ENCODE assay signal across 12 cellular contexts in the genomic region with DNA sequence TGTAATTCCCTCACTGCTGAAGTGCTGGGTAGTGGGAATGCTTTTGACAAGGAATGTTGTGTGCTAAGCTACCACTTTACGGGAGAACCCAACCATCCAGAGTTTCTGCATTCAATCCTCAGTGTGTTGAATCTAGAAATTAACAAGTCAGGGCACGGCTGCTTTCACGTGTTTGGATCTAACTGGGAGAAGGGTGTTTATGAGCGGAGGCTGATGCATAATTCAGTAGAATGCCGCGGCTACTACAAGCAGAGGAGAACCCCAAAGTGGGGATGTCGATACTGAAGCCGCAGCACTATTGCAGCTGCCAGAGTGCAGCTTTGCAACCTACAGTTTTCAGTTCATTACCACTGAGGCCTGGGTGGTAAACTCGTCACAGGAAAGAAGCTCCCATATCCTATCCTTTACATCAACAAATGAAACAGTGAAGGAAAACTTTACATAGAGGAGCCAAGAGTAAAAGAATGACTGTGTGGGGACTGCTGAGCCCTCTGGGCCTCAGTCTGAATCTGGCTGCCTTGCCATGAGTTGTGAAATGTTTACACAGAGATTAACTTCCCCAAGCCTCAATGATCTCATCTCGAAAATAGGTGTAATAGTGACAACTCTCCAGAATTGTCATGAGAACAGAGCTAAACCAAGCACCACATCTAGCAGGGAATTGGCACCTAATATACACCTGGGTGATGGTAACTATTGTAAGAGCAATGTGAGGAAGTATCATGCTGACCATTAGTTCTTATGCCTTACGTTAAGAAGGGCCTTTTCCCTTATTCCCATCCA.
DNase-seq lines count a peak whose midpoint lies in the region; ATAC-seq and TF ChIP-seq lines count a peak whose summit lies in the region.
"Had no signal": no experiment of that assay in that cellular context is flagged by ENCODE, and none has a peak within 500 bp of the region (broad histone marks: within the 10 kb centered on the region; RNA-seq: fewer than 3 reads in every experiment).

No MANE protein-coding gene starts in this region.

- no peaks in the 10 kb centered on the region for H3K9me2 ChIP-seq in Karpas-422 (replicated peaks; ENCODE audit: insufficient read depth, low read length)

- H3K9me3 ChIP-seq in Karpas-422 (ENCODE audit: low read length), result no peaks in the 10 kb centered on the region

- H3K4me3 Mint-ChIP-seq in osteocyte (ENCODE audit: unreplicated experiment), result no peak overlapping the region
- H3K4me3 Mint-ChIP-seq: activated CD4-positive, alpha-beta T cell treated with anti-CD3 and anti-CD28 coated beads, Interleukin-2, amount 10 ng/mL, durations not matched to agents 7 days and 5 days; immature natural killer cell had no signal

- H3K9me3 Mint-ChIP-seq in osteocyte (ENCODE audit: unreplicated experiment), result no peaks in the 10 kb centered on the region
- H3K9me3 Mint-ChIP-seq: activated CD4-positive, alpha-beta T cell treated with anti-CD3 and anti-CD28 coated beads, Interleukin-2, amount 10 ng/mL, durations not matched to agents 7 days and 5 days had no signal

- H3K4me1 Mint-ChIP-seq in osteocyte (ENCODE audit: unreplicated experiment), result peaks cover 62% of the 10 kb centered on the region

- no peaks in the 10 kb centered on the region for H3K36me3 Mint-ChIP-seq in osteocyte (ENCODE audit: unreplicated experiment)
- H3K36me3 Mint-ChIP-seq: immature natural killer cell had no signal

- TF ChIP-seq CTCF in osteocyte (IDR thresholded peaks at IDR 0.05), result no peak

- H4K20me1 ChIP-seq in Karpas-422 (ENCODE audit: insufficient read depth, low read depth, low read length), result no peaks in the 10 kb centered on the region

- H3K79me2 ChIP-seq in Karpas-422 (ENCODE audit: low read length), result no peaks in the 10 kb centered on the region

- H3K4me2 ChIP-seq in Karpas-422 (ENCODE audit: low read depth, low read length, poor library complexity, severe bottlenecking), result peak overlapping the region; percentile 72

- no peaks in the 10 kb centered on the region for H3K36me3 ChIP-seq in Karpas-422 (ENCODE audit: insufficient read depth, low read length)

- no peaks in the 10 kb centered on the region for H3K27me3 ChIP-seq in Karpas-422 (ENCODE audit: low read length)

- DNase-seq in SIG-M5 treated with dmso at 0.1 percent for 504 hours (lab: John Stamatoyannopoulos, UW; ENCODE audit: unreplicated experiment) (peak; percentile 7), SIG-M5 (lab: John Stamatoyannopoulos, UW) (no peak), Karpas-422 (peak; percentile 58), osteocyte (ENCODE audit: extremely low spot score, unreplicated experiment) (no peak), NCI-H2227 (lab: John Stamatoyannopoulos, UW; ENCODE audit: unreplicated experiment) (no peak), NCI-H69 (lab: John Stamatoyannopoulos, UW) (no peak)
- DNase-seq: activated CD4-positive, alpha-beta T cell treated with anti-CD3 and anti-CD28 coated beads, Interleukin-2, amount 10 ng/mL, durations not matched to agents 7 days and 5 days; immature natural killer cell; NCI-H1694 treated with DMSO at 0.1 percent for 48 hours; SHP77 had no signal

- H3K27ac Mint-ChIP-seq in osteocyte (ENCODE audit: unreplicated experiment), result peak overlapping the region; percentile 40
- H3K27ac Mint-ChIP-seq: activated CD4-positive, alpha-beta T cell treated with anti-CD3 and anti-CD28 coated beads, Interleukin-2, amount 10 ng/mL, durations not matched to agents 7 days and 5 days; immature natural killer cell had no signal

- no peaks in the 10 kb centered on the region for H3K27me3 Mint-ChIP-seq in osteocyte (ENCODE audit: unreplicated experiment)

- peaks cover 79% of the 10 kb centered on the region for H3K4me1 ChIP-seq in Karpas-422 (ENCODE audit: low read length)

- H3K9ac ChIP-seq in Karpas-422 (ENCODE audit: low read length), result peak overlapping the region; percentile 72

- H3K4me3 ChIP-seq in Karpas-422 (ENCODE audit: low read length), result peak overlapping the region; percentile 51; the same call in 1 of the 2 replicates

- H3K27ac ChIP-seq in Karpas-422 (ENCODE audit: low read length), result peak overlapping the region; percentile 97

- ATAC-seq in HG02588 (IDR thresholded peaks at IDR 0.05; ENCODE audit: unreplicated experiment), result peak; percentile 21
- no peak for ATAC-seq in HG03025 (IDR thresholded peaks at IDR 0.05; ENCODE audit: low FRiP score, unreplicated experiment)

- H2AFZ ChIP-seq in Karpas-422 (ENCODE audit: low read length), result peak overlapping the region; percentile 73

Comparison
In these comparisons a context has a peak if more than half of its experiments do, and no peak if none do; other contexts are left out.
1. DNase-seq: peak in SIG-M5 treated with dmso at 0.1 percent for 504 hours (single experiment) and Karpas-422 (single experiment); none in SIG-M5 (single experiment), osteocyte (single experiment), NCI-H2227 (single experiment) and NCI-H69 (single experiment).